Comparison of ENCODE assay signal across 26 cellular contexts in the genomic region with DNA sequence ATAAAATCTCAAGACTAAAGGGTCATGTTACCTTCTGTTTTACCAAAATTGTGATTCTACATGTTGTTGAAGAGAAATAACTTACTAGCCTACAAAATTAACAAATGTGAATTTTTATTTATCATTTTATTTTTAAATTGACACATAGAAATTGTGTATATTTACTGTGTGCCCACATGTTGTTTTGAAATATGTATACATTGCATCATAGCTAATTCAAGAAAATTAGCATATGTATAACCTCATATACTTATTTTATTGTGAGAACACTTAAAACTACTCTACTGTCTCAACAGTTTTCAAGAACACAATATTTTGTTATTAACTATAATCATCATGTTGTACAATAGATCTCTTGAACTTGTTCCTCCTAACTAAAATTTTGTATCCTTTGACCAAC.
"Had no signal": no experiment of that assay in that cellular context is flagged by ENCODE, and none has a peak within 500 bp of the region (broad histone marks: within the 10 kb centered on the region; RNA-seq: fewer than 3 reads in every experiment).

No MANE protein-coding gene starts in this region.

- FAIRE-seq: urothelium cell line had no signal

- DNase-seq: stimulated activated CD4-positive, alpha-beta T cell treated with anti-CD3 and anti-CD28 coated beads, Interleukin-2, amount 100 ng/mL, for 48 hours; stimulated activated CD4-positive, alpha-beta T cell treated with anti-CD3 and anti-CD28 coated beads, Interleukin-4, amount 100 ng/mL, for 24 hours; stimulated activated CD4-positive, alpha-beta T cell treated with anti-CD3 and anti-CD28 coated beads, Interleukin-4, amount 100 ng/mL, for 4 hours; stimulated activated CD8-positive, alpha-beta memory T cell treated with anti-CD3 and anti-CD28 coated beads, Interleukin-4, amount 100 ng/mL, for 48 hours; stimulated activated naive B cell treated with anti-CD40 and anti-IgM and Interleukin-4, amounts not matched to agents 10 μg/mL and 1 μg/mL and 100 μg/mL, for 72 hours; stimulated activated naive CD4-positive, alpha-beta T cell; stimulated activated naive CD4-positive, alpha-beta T cell treated with Interleukin-2 at 50 U/mL for 16 hours; stimulated activated naive CD8-positive, alpha-beta T cell treated with anti-CD3 and anti-CD28 coated beads, Interleukin-15, amount 100 ng/mL, for 72 hours; stimulated activated naive CD8-positive, alpha-beta T cell treated with anti-CD3 and anti-CD28 coated beads, Interleukin-15, Interleukin-2, amounts not matched to agents 100 U/mL and 50 U/mL, for 24 hours; stomach; substantia nigra; testis; thyroid gland; tibial artery; transverse colon; trophoblast cell; upper lobe of left lung; upper lobe of right lung; uterus had no signal

- H3K27ac ChIP-seq: stomach, suprapubic skin, testis, thoracic aorta, thyroid gland, tibial artery, tibial nerve, transverse colon, upper lobe of left lung, upper lobe of right lung, uterus, vagina had no signal

- H3K36me3 ChIP-seq: stomach, suprapubic skin, thoracic aorta, thyroid gland, tibial artery, tibial nerve, transverse colon, upper lobe of left lung, upper lobe of right lung, uterus, vagina had no signal

- ATAC-seq: stimulated activated effector memory CD8-positive, alpha-beta T cell treated with anti-CD3 and anti-CD28 coated beads, Interleukin-12 subunit alpha, Interleukin-12 subunit beta, amount 100 ng/mL, for 72 hours; stimulated activated memory B cell treated with anti-CD40 and anti-IgM and Interleukin-4, amounts not matched to agents 10 μg/mL and 1 μg/mL and 100 μg/mL, for 72 hours; stimulated activated naive B cell treated with anti-CD40 and anti-IgM and Interleukin-4, amounts not matched to agents 10 μg/mL and 1 μg/mL and 100 μg/mL, for 72 hours; stimulated activated naive CD8-positive, alpha-beta T cell treated with anti-CD3 and anti-CD28 coated beads, Interleukin-15, amount 100 ng/mL, for 72 hours; stimulated activated naive CD8-positive, alpha-beta T cell treated with anti-CD3 and anti-CD28 coated beads, Interleukin-15, Interleukin-2, amounts not matched to agents 100 U/mL and 50 U/mL, for 24 hours; upper lobe of right lung had no signal

- H3K9me3 ChIP-seq: stomach, suprapubic skin, testis, thoracic aorta, thyroid gland, tibial artery, tibial nerve, transverse colon, upper lobe of left lung, upper lobe of right lung, uterus, vagina had no signal

- H3K4me3 ChIP-seq: stomach, suprapubic skin, testis, thoracic aorta, thyroid gland, tibial artery, tibial nerve, transverse colon, upper lobe of left lung, upper lobe of right lung, uterus, vagina had no signal

- H3K4me1 ChIP-seq: stomach, suprapubic skin, testis, thyroid gland, tibial artery, transverse colon, upper lobe of right lung, uterus, vagina had no signal

- H3K27me3 ChIP-seq: stomach, suprapubic skin, testis, thyroid gland, tibial artery, tibial nerve, transverse colon, upper lobe of left lung, upper lobe of right lung, uterus, vagina had no signal
